In genomic region chr3:51673181-51673801, GRCh38 we compare ENCODE assay signal across 10 cellular contexts. TPM values are rescaled to one million over a fixed set of nuclear protein-coding genes. Genes with fewer than 3 reads are reported as not detected.
A peak's percentile ranks its signal among the peaks of the same experiment; 100 is the strongest.
DNase-seq lines count a peak whose midpoint lies in the region; ATAC-seq and TF ChIP-seq lines count a peak whose summit lies in the region.
"Had no signal": no experiment of that assay in that cellular context is flagged by ENCODE, and none has a peak within 500 bp of the region (broad histone marks: within the 10 kb centered on the region; RNA-seq: fewer than 3 reads in every experiment).

No MANE protein-coding gene starts in this region.

- no peaks in the 10 kb centered on the region for H3K9me3 ChIP-seq in WERI-Rb-1 (ENCODE audit: severe bottlenecking)

- H3K27me3 Mint-ChIP-seq in activated CD4-positive, alpha-beta T cell treated with anti-CD3 and anti-CD28 coated beads, Interleukin-2, amount 10 ng/mL, durations not matched to agents 7 days and 5 days = no peaks in the 10 kb centered on the region
- H3K27me3 Mint-ChIP-seq in glutamatergic neuron (ENCODE audit: unreplicated experiment) = peaks cover 12% of the 10 kb centered on the region

- H3K4me1 Mint-ChIP-seq in activated CD4-positive, alpha-beta T cell treated with anti-CD3 and anti-CD28 coated beads, Interleukin-2, amount 10 ng/mL, durations not matched to agents 7 days and 5 days = peaks cover 80% of the 10 kb centered on the region
- peaks cover 8% of the 10 kb centered on the region for H3K4me1 Mint-ChIP-seq in glutamatergic neuron (ENCODE audit: low read depth, unreplicated experiment)

- peaks cover 36% of the 10 kb centered on the region for H3K36me3 Mint-ChIP-seq in activated CD4-positive, alpha-beta T cell treated with anti-CD3 and anti-CD28 coated beads, Interleukin-2, amount 10 ng/mL, durations not matched to agents 7 days and 5 days (ENCODE audit: low read depth)
- H3K36me3 Mint-ChIP-seq in glutamatergic neuron (ENCODE audit: unreplicated experiment) = no peaks in the 10 kb centered on the region

- CTCF ChIA-PET in activated CD4-positive, alpha-beta T cell treated with anti-CD3 and anti-CD28 coated beads, Interleukin-2, amount 10 ng/mL, durations not matched to agents 7 days and 5 days (lab: Charles Lee) = interaction anchor here (1.7 to 7.8 kb wide), 3 partner anchors 9 to 172 kb away, joined by 3 to 144 read pairs (median 44); partner anchors contain the start of gene DCAF1

- TF ChIP-seq CTCF in WERI-Rb-1 (IDR thresholded peaks at IDR 0.05; ENCODE audit: low read depth, low read length) (no peak), glutamatergic neuron (IDR thresholded peaks at IDR 0.05; ENCODE audit: partially characterized antibody, unreplicated experiment) (no peak), foreskin fibroblast (IDR thresholded peaks at IDR 0.05; ENCODE audit: low read depth, low read length) (no peak)

- H3K9me3 Mint-ChIP-seq in activated CD4-positive, alpha-beta T cell treated with anti-CD3 and anti-CD28 coated beads, Interleukin-2, amount 10 ng/mL, durations not matched to agents 7 days and 5 days = no peaks in the 10 kb centered on the region
- peaks cover 5% of the 10 kb centered on the region for H3K9me3 Mint-ChIP-seq in glutamatergic neuron (ENCODE audit: unreplicated experiment)

- H3K27ac ChIP-seq in WERI-Rb-1 (peak overlapping the region; percentile 79), skin epidermis (peak overlapping the region in 13 of 21 experiments; percentile 5 to 94 (median 48))

- no peaks in the 10 kb centered on the region for H3K27me3 ChIP-seq in WERI-Rb-1 (ENCODE audit: insufficient read depth, low read depth, severe bottlenecking)

- peak overlapping the region; percentile 66 for H3K4me3 Mint-ChIP-seq in activated CD4-positive, alpha-beta T cell treated with anti-CD3 and anti-CD28 coated beads, Interleukin-2, amount 10 ng/mL, durations not matched to agents 7 days and 5 days
- peak overlapping the region; percentile 27 for H3K4me3 Mint-ChIP-seq in glutamatergic neuron (ENCODE audit: unreplicated experiment)

- peak overlapping the region; percentile 78 for H3K27ac Mint-ChIP-seq in activated CD4-positive, alpha-beta T cell treated with anti-CD3 and anti-CD28 coated beads, Interleukin-2, amount 10 ng/mL, durations not matched to agents 7 days and 5 days
- H3K27ac Mint-ChIP-seq in glutamatergic neuron (ENCODE audit: unreplicated experiment) = no peak overlapping the region

- H3K36me3 ChIP-seq in WERI-Rb-1 = peaks cover 13% of the 10 kb centered on the region

- DNase-seq in activated CD4-positive, alpha-beta T cell treated with anti-CD3 and anti-CD28 coated beads, Interleukin-2, amount 10 ng/mL, durations not matched to agents 7 days and 5 days = no peak
- DNase-seq in activated CD4-positive, alpha-beta T cell treated with anti-CD3 and anti-CD28 coated beads for 4 hours = no peak
- peak; percentile 53 for DNase-seq in WERI-Rb-1
- DNase-seq in glutamatergic neuron = no peak
- DNase-seq in MV-4-11 (lab: John Stamatoyannopoulos, UW) = no peak
- DNase-seq in foreskin fibroblast = no peak
- DNase-seq: NCI-H748 treated with DMSO at 0.1 percent for 48 hours, occipital lobe had no signal

- H3K4me3 ChIP-seq in WERI-Rb-1 (ENCODE audit: low read depth, low read length) (no peak overlapping the region), skin epidermis (no peak overlapping the region), foreskin fibroblast (ENCODE audit: low read depth in 1 of 2, low read length in 2 of 2) (no peak overlapping the region)

- no peak for ATAC-seq in esophagus mucosa

- POLR2A ChIA-PET in activated CD4-positive, alpha-beta T cell treated with anti-CD3 and anti-CD28 coated beads, Interleukin-2, amount 10 ng/mL, durations not matched to agents 7 days and 5 days (lab: Charles Lee) = no interaction called here

RNA-seq across cellular contexts. Expression of gene TEX264, which starts 2.2 kb away (rescaled TPM):
- total RNA-seq in activated CD4-positive, alpha-beta T cell treated with anti-CD3 and anti-CD28 coated beads, Interleukin-2, amount 10 ng/mL, durations not matched to agents 7 days and 5 days = 10 to 100 TPM; 75.2 to 81.4 TPM
- total RNA-seq in glutamatergic neuron (ENCODE audit: unreplicated experiment) (13.2 TPM), esophagus mucosa (32.8 TPM)

RNA-seq across cellular contexts. Expression of gene GRM2, which starts 33.6 kb away (rescaled TPM):
- 1 to 10 TPM; 2.4 to 3.0 TPM for total RNA-seq in activated CD4-positive, alpha-beta T cell treated with anti-CD3 and anti-CD28 coated beads, Interleukin-2, amount 10 ng/mL, durations not matched to agents 7 days and 5 days
- 134 TPM for total RNA-seq in glutamatergic neuron (ENCODE audit: unreplicated experiment)
- total RNA-seq in esophagus mucosa = 0.08 TPM

Comparison
In these comparisons a context has a peak if more than half of its experiments do, and no peak if none do; other contexts are left out.
1. RNA of gene GRM2, which starts 33.6 kb away (total RNA-seq): 134 TPM in glutamatergic neuron (single experiment); 2.4 to 3.0 TPM in activated CD4-positive, alpha-beta T cell treated with anti-CD3 and anti-CD28 coated beads, Interleukin-2, amount 10 ng/mL, durations not matched to agents 7 days and 5 days and 0.08 TPM in esophagus mucosa (single experiment); every median in the first group is over 10 times any median in the second.